1 cellular context compared by ENCODE assay signal in the genomic region with DNA sequence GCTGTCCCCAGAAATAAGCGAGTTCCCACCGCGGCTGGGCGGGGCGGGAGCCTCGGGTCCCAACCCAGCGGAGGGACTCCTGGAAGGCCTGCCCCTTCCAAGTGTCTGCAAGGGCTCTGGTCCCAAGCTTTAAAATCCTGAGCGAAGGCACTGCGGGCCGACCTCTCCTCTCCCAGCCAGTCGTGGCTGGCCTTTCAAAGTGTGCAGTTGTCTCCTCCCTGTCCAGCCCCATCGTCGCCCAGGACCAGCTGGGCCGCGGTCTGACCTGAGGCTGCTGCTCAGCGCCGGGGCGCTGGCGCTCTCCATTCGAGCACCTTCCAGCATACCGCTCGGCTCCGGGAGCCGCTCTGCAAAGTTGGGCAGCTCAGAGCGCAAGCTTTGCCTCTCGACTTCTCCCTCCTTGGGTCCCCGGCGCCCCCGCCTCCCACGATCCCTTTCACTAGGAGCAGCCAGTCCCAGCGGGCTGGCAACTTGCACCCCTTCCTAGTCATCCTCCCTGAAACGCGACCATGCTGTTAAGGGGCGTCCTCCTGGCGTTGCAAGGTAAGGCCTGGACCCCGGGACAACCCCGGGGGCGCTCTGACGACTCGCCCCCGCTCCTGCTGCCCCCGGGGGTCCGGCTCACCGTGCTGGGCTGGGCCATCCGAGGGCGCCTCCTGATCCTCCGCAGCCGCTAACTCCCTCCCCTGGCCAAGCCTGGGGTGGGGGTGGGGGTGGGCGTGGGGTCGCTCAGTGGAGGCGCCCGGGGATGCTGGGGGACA.
TF ChIP-seq lines count a peak whose summit lies in the region.

A gene with protein sequence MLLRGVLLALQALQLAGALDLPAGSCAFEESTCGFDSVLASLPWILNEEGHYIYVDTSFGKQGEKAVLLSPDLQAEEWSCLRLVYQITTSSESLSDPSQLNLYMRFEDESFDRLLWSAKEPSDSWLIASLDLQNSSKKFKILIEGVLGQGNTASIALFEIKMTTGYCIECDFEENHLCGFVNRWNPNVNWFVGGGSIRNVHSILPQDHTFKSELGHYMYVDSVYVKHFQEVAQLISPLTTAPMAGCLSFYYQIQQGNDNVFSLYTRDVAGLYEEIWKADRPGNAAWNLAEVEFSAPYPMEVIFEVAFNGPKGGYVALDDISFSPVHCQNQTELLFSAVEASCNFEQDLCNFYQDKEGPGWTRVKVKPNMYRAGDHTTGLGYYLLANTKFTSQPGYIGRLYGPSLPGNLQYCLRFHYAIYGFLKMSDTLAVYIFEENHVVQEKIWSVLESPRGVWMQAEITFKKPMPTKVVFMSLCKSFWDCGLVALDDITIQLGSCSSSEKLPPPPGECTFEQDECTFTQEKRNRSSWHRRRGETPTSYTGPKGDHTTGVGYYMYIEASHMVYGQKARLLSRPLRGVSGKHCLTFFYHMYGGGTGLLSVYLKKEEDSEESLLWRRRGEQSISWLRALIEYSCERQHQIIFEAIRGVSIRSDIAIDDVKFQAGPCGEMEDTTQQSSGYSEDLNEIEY (plus strand): TSS at position 160 of the 761 bp plus-strand sequence. CDS start 350 bp downstream, at position 510.

TF ChIP-seq in K562, 482 proteins besides CTCF, POLR2A, EP300 and RAD21 (continued from another document):
- TF ChIP-seq, protein P1, sequence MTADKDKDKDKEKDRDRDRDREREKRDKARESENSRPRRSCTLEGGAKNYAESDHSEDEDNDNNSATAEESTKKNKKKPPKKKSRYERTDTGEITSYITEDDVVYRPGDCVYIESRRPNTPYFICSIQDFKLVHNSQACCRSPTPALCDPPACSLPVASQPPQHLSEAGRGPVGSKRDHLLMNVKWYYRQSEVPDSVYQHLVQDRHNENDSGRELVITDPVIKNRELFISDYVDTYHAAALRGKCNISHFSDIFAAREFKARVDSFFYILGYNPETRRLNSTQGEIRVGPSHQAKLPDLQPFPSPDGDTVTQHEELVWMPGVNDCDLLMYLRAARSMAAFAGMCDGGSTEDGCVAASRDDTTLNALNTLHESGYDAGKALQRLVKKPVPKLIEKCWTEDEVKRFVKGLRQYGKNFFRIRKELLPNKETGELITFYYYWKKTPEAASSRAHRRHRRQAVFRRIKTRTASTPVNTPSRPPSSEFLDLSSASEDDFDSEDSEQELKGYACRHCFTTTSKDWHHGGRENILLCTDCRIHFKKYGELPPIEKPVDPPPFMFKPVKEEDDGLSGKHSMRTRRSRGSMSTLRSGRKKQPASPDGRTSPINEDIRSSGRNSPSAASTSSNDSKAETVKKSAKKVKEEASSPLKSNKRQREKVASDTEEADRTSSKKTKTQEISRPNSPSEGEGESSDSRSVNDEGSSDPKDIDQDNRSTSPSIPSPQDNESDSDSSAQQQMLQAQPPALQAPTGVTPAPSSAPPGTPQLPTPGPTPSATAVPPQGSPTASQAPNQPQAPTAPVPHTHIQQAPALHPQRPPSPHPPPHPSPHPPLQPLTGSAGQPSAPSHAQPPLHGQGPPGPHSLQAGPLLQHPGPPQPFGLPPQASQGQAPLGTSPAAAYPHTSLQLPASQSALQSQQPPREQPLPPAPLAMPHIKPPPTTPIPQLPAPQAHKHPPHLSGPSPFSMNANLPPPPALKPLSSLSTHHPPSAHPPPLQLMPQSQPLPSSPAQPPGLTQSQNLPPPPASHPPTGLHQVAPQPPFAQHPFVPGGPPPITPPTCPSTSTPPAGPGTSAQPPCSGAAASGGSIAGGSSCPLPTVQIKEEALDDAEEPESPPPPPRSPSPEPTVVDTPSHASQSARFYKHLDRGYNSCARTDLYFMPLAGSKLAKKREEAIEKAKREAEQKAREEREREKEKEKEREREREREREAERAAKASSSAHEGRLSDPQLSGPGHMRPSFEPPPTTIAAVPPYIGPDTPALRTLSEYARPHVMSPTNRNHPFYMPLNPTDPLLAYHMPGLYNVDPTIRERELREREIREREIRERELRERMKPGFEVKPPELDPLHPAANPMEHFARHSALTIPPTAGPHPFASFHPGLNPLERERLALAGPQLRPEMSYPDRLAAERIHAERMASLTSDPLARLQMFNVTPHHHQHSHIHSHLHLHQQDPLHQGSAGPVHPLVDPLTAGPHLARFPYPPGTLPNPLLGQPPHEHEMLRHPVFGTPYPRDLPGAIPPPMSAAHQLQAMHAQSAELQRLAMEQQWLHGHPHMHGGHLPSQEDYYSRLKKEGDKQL (CRISPR knock-in tag; IDR thresholded peaks at IDR 0.05; ENCODE audit: borderline replicate concordance), result no peak
- no peak for TF ChIP-seq MTA2 (IDR thresholded peaks at IDR 0.05; ENCODE audit: low read depth)
- no peak for TF ChIP-seq ZNF778 (CRISPR knock-in tag; IDR thresholded peaks at IDR 0.05)
- TF ChIP-seq, protein P2, sequence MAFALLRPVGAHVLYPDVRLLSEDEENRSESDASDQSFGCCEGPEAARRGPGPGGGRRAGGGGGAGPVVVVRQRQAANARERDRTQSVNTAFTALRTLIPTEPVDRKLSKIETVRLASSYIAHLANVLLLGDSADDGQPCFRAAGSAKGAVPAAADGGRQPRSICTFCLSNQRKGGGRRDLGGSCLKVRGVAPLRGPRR (CRISPR knock-in tag; IDR thresholded peaks at IDR 0.05), result no peak
- TF ChIP-seq, protein P3, sequence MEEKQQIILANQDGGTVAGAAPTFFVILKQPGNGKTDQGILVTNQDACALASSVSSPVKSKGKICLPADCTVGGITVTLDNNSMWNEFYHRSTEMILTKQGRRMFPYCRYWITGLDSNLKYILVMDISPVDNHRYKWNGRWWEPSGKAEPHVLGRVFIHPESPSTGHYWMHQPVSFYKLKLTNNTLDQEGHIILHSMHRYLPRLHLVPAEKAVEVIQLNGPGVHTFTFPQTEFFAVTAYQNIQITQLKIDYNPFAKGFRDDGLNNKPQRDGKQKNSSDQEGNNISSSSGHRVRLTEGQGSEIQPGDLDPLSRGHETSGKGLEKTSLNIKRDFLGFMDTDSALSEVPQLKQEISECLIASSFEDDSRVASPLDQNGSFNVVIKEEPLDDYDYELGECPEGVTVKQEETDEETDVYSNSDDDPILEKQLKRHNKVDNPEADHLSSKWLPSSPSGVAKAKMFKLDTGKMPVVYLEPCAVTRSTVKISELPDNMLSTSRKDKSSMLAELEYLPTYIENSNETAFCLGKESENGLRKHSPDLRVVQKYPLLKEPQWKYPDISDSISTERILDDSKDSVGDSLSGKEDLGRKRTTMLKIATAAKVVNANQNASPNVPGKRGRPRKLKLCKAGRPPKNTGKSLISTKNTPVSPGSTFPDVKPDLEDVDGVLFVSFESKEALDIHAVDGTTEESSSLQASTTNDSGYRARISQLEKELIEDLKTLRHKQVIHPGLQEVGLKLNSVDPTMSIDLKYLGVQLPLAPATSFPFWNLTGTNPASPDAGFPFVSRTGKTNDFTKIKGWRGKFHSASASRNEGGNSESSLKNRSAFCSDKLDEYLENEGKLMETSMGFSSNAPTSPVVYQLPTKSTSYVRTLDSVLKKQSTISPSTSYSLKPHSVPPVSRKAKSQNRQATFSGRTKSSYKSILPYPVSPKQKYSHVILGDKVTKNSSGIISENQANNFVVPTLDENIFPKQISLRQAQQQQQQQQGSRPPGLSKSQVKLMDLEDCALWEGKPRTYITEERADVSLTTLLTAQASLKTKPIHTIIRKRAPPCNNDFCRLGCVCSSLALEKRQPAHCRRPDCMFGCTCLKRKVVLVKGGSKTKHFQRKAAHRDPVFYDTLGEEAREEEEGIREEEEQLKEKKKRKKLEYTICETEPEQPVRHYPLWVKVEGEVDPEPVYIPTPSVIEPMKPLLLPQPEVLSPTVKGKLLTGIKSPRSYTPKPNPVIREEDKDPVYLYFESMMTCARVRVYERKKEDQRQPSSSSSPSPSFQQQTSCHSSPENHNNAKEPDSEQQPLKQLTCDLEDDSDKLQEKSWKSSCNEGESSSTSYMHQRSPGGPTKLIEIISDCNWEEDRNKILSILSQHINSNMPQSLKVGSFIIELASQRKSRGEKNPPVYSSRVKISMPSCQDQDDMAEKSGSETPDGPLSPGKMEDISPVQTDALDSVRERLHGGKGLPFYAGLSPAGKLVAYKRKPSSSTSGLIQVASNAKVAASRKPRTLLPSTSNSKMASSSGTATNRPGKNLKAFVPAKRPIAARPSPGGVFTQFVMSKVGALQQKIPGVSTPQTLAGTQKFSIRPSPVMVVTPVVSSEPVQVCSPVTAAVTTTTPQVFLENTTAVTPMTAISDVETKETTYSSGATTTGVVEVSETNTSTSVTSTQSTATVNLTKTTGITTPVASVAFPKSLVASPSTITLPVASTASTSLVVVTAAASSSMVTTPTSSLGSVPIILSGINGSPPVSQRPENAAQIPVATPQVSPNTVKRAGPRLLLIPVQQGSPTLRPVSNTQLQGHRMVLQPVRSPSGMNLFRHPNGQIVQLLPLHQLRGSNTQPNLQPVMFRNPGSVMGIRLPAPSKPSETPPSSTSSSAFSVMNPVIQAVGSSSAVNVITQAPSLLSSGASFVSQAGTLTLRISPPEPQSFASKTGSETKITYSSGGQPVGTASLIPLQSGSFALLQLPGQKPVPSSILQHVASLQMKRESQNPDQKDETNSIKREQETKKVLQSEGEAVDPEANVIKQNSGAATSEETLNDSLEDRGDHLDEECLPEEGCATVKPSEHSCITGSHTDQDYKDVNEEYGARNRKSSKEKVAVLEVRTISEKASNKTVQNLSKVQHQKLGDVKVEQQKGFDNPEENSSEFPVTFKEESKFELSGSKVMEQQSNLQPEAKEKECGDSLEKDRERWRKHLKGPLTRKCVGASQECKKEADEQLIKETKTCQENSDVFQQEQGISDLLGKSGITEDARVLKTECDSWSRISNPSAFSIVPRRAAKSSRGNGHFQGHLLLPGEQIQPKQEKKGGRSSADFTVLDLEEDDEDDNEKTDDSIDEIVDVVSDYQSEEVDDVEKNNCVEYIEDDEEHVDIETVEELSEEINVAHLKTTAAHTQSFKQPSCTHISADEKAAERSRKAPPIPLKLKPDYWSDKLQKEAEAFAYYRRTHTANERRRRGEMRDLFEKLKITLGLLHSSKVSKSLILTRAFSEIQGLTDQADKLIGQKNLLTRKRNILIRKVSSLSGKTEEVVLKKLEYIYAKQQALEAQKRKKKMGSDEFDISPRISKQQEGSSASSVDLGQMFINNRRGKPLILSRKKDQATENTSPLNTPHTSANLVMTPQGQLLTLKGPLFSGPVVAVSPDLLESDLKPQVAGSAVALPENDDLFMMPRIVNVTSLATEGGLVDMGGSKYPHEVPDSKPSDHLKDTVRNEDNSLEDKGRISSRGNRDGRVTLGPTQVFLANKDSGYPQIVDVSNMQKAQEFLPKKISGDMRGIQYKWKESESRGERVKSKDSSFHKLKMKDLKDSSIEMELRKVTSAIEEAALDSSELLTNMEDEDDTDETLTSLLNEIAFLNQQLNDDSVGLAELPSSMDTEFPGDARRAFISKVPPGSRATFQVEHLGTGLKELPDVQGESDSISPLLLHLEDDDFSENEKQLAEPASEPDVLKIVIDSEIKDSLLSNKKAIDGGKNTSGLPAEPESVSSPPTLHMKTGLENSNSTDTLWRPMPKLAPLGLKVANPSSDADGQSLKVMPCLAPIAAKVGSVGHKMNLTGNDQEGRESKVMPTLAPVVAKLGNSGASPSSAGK (IDR thresholded peaks at IDR 0.05), result no peak
- no peak for TF ChIP-seq HCFC1 (IDR thresholded peaks at IDR 0.05; ENCODE audit: low read depth, low read length)
- TF ChIP-seq, protein P4, sequence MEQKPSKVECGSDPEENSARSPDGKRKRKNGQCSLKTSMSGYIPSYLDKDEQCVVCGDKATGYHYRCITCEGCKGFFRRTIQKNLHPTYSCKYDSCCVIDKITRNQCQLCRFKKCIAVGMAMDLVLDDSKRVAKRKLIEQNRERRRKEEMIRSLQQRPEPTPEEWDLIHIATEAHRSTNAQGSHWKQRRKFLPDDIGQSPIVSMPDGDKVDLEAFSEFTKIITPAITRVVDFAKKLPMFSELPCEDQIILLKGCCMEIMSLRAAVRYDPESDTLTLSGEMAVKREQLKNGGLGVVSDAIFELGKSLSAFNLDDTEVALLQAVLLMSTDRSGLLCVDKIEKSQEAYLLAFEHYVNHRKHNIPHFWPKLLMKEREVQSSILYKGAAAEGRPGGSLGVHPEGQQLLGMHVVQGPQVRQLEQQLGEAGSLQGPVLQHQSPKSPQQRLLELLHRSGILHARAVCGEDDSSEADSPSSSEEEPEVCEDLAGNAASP (IDR thresholded peaks at IDR 0.05), result no peak
TF ChIP-seq in K562: peak in this region for 0.
